Comparison of ENCODE assay signal across 12 cellular contexts in genomic region chr2:6993230-6993640, GRCh38.
DNase-seq lines count a peak whose midpoint lies in the region; ATAC-seq and TF ChIP-seq lines count a peak whose summit lies in the region.
"Had no signal": no experiment of that assay in that cellular context is flagged by ENCODE, and none has a peak within 500 bp of the region (broad histone marks: within the 10 kb centered on the region; RNA-seq: fewer than 3 reads in every experiment).

No MANE protein-coding gene starts in this region.

- peaks cover 35% of the 10 kb centered on the region for H3K36me3 ChIP-seq in BLaER1
- H3K36me3 ChIP-seq in parathyroid adenoma (ENCODE audit: control insufficient read depth, insufficient read depth, low read length), result no peaks in the 10 kb centered on the region
- H3K36me3 ChIP-seq: SJSA1 had no signal

- TF ChIP-seq CTCF in parathyroid adenoma (IDR thresholded peaks at IDR 0.05), result no peak

- peak overlapping the region; percentile 83 for H3K4me2 ChIP-seq in BLaER1
- H3K4me2 ChIP-seq in parathyroid adenoma (ENCODE audit: low read length), result no peak overlapping the region

- H3K27me3 ChIP-seq in BLaER1, result no peaks in the 10 kb centered on the region
- H3K27me3 ChIP-seq in parathyroid adenoma (ENCODE audit: control insufficient read depth, insufficient read depth, low read length), result no peaks in the 10 kb centered on the region
- H3K27me3 ChIP-seq: SJSA1 had no signal

- H2AFZ ChIP-seq in parathyroid adenoma, result no peak overlapping the region

- DNase-seq in amygdala (lab: John Stamatoyannopoulos, UW) (peak in 48 of 56 donors; percentile 26 to 81 (median 56)), left cardiac atrium (peak; percentile 41), NCI-H1092 treated with DMSO at 0.1 percent for 48 hours (lab: John Stamatoyannopoulos, UW) (no peak), NCI-H524 treated with DMSO at 0.1 percent for 48 hours (lab: John Stamatoyannopoulos, UW) (no peak)
- DNase-seq: IMR-90; naive thymus-derived CD8-positive, alpha-beta T cell had no signal

- H3K9me3 ChIP-seq in BLaER1, result peaks cover 10% of the 10 kb centered on the region
- no peaks in the 10 kb centered on the region for H3K9me3 ChIP-seq in parathyroid adenoma (ENCODE audit: control insufficient read depth, low read length)
- H3K9me3 ChIP-seq: SJSA1 had no signal

- H3K79me2 ChIP-seq in parathyroid adenoma, result peaks cover 15% of the 10 kb centered on the region

- H3K27ac ChIP-seq in BLaER1 (peak overlapping the region; percentile 46), parathyroid adenoma (peak overlapping the region; percentile 15)
- H3K27ac ChIP-seq: epithelial cell of prostate, SJSA1 had no signal

- intact Hi-C loops in left cardiac atrium (cut with DNase I), result no loop called here

- H3K4me3 ChIP-seq in BLaER1 (no peak overlapping the region), parathyroid adenoma (ENCODE audit: low read depth, low read length) (no peak overlapping the region)
- H3K4me3 ChIP-seq: SJSA1 had no signal

- no peak overlapping the region for H3K9ac ChIP-seq in BLaER1
- no peak overlapping the region for H3K9ac ChIP-seq in parathyroid adenoma

- H3K4me1 ChIP-seq in BLaER1, result peaks cover 42% of the 10 kb centered on the region
- peaks cover 16% of the 10 kb centered on the region for H3K4me1 ChIP-seq in parathyroid adenoma
- H3K4me1 ChIP-seq: SJSA1 had no signal

- ATAC-seq in left cardiac atrium (peak; percentile 74 to 85), GM18909 (IDR thresholded peaks at IDR 0.05; ENCODE audit: poor library complexity, unreplicated experiment) (no peak), HG03135 (IDR thresholded peaks at IDR 0.05; ENCODE audit: unreplicated experiment) (no peak)
- ATAC-seq: naive thymus-derived CD8-positive, alpha-beta T cell had no signal

- H4K20me1 ChIP-seq in BLaER1, result no peaks in the 10 kb centered on the region

Comparison
In these comparisons a context has a peak if more than half of its experiments do, and no peak if none do; other contexts are left out.
1. DNase-seq: peak in amygdala (48 of 56) and left cardiac atrium (single experiment); none in NCI-H1092 treated with DMSO at 0.1 percent for 48 hours (single experiment) and NCI-H524 treated with DMSO at 0.1 percent for 48 hours (single experiment).
2. ATAC-seq: peak in left cardiac atrium (2 of 2); none in GM18909 (single experiment) and HG03135 (single experiment).